19 cellular contexts compared by ENCODE assay signal in the genomic region with DNA sequence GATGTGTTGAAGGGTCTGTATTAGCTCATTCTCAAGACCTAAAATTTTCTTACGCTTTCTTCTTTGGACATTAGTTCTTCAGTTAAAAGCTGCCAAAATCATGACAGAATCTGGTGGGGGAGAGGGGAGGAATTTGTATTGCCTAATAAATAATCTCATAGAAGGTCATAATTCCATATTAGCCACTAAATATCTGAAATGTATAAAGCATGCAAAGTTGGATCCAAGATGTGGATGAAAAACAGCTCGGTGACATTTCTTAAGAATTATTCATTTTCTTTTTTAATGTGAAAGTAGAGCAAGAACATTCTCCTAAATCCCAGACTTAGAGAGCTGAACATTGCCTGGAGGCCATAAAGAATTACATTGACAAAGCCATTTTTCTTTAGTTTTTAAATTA.
A peak's percentile ranks its signal among the peaks of the same experiment; 100 is the strongest.
DNase-seq lines count a peak whose midpoint lies in the region; ATAC-seq and TF ChIP-seq lines count a peak whose summit lies in the region.
"Had no signal": no experiment of that assay in that cellular context is flagged by ENCODE, and none has a peak within 500 bp of the region (broad histone marks: within the 10 kb centered on the region; RNA-seq: fewer than 3 reads in every experiment).

No MANE protein-coding gene starts in this region.

- H3K4me3 Mint-ChIP-seq in neural progenitor cell: no peak overlapping the region

- H3K9me3 ChIP-seq in HUES6 (ENCODE audit: control insufficient read depth, insufficient read depth, low read depth, low read length) (0 out of 2 replicates have a peak, but pooled peaks cover 2% of the 10 kb centered on the region), trophoblast cell (ENCODE audit: insufficient read depth, low read depth, low read length) (no peaks in the 10 kb centered on the region), neural progenitor cell (ENCODE audit: low read depth) (no peaks in the 10 kb centered on the region)
- H3K9me3 ChIP-seq: BE2C, SJSA1 had no signal

- no peaks in the 10 kb centered on the region for H3K27me3 Mint-ChIP-seq in neural progenitor cell (ENCODE audit: insufficient read depth, low read depth)

- no peak overlapping the region for H2BK12ac ChIP-seq in trophoblast cell (ENCODE audit: low read length)

- H3K79me1 ChIP-seq in trophoblast cell (ENCODE audit: low read length): peaks cover 21% of the 10 kb centered on the region

- H2AFZ ChIP-seq in trophoblast cell (ENCODE audit: insufficient read depth, low read length, poor library complexity) (no peak overlapping the region), neural progenitor cell (replicated peaks) (no peak overlapping the region)

- peaks cover 2% of the 10 kb centered on the region for H3K4me1 Mint-ChIP-seq in neural progenitor cell

- DNase-seq in AG10803 (ENCODE audit: low read depth) (peak; percentile 41), iris pigment epithelial cell (ENCODE audit: low read depth) (peak; percentile 6), trophoblast cell (no peak), neural progenitor cell (ENCODE audit: low spot score) (no peak), AG20443 (ENCODE audit: low spot score) (no peak)
- DNase-seq: BE2C, MG63, NCI-H1417, NCI-H1694 treated with DMSO at 0.1 percent for 48 hours, NCI-H2081 treated with DMSO at 0.1 percent for 48 hours, NCI-H2171 treated with DMSO at 0.1 percent for 48 hours, NCI-H446, NCI-H526, OCI-M1 had no signal

- no peak overlapping the region for H2AK5ac ChIP-seq in trophoblast cell (ENCODE audit: low read length)

- ATAC-seq in GM18519 (IDR thresholded peaks at IDR 0.05; ENCODE audit: low FRiP score, unreplicated experiment): no peak
- ATAC-seq: HepG2, K562 had no signal

- H3K36me3 Mint-ChIP-seq in neural progenitor cell: peaks cover 8% of the 10 kb centered on the region

- H3K18ac ChIP-seq in trophoblast cell (ENCODE audit: low read length): no peak overlapping the region

- H3K79me2 ChIP-seq in trophoblast cell (ENCODE audit: control insufficient read depth, insufficient read depth, low read length, poor library complexity) (peaks cover 2% of the 10 kb centered on the region), neural progenitor cell (ENCODE audit: low read depth) (no peaks in the 10 kb centered on the region)

- no peak overlapping the region for H3K4me2 ChIP-seq in trophoblast cell (ENCODE audit: low read length)
- no peak overlapping the region for H3K4me2 ChIP-seq in neural progenitor cell

- whole genome bisulfite sequencing in trophoblast cell (ENCODE audit: extremely low coverage, insufficient coverage, insufficient read length): no CpG with 5 or more reads among the region's 2 CpGs

- no peak overlapping the region for H3K14ac ChIP-seq in trophoblast cell (ENCODE audit: low read length)

- no peak overlapping the region for H3K9ac ChIP-seq in HUES6 (ENCODE audit: low read length)
- no peak overlapping the region for H3K9ac ChIP-seq in trophoblast cell (ENCODE audit: low read length)
- H3K9ac ChIP-seq in neural progenitor cell: no peak overlapping the region

- H3K27me3 ChIP-seq in HUES6 (ENCODE audit: control insufficient read depth, insufficient read depth, low read length): no peaks in the 10 kb centered on the region
- H3K27me3 ChIP-seq in trophoblast cell (ENCODE audit: insufficient read depth, low read length): no peaks in the 10 kb centered on the region
- H3K27me3 ChIP-seq in neural progenitor cell: no peaks in the 10 kb centered on the region
- H3K27me3 ChIP-seq: BE2C, MG63, SJSA1 had no signal

- peaks cover 2% of the 10 kb centered on the region for H3K9me3 Mint-ChIP-seq in neural progenitor cell

- H4K12ac ChIP-seq in trophoblast cell (ENCODE audit: low read depth, low read length): no peak overlapping the region

- no peaks in the 10 kb centered on the region for H4K20me1 ChIP-seq in neural progenitor cell (ENCODE audit: low read depth)

- no peak overlapping the region for H3K4me3 ChIP-seq in AG10803 (ENCODE audit: low read length)
- no peak overlapping the region for H3K4me3 ChIP-seq in HUES6 (ENCODE audit: low read depth, low read length)
- H3K4me3 ChIP-seq in trophoblast cell (ENCODE audit: low read depth, low read length): no peak overlapping the region
- no peak overlapping the region for H3K4me3 ChIP-seq in neural progenitor cell
- H3K4me3 ChIP-seq: K562, MG63, SJSA1 had no signal

- H3F3A ChIP-seq in neural progenitor cell (ENCODE audit: low read depth): no peaks in the 10 kb centered on the region

- H3K36me3 ChIP-seq in HUES6 (ENCODE audit: control insufficient read depth, insufficient read depth, low read length) (no peaks in the 10 kb centered on the region; the same call in 1 of the 2 replicates), trophoblast cell (ENCODE audit: control insufficient read depth in 1 of 2, insufficient read depth in 2 of 2, low read length in 2 of 2) (peaks cover 3 to 17% of the 10 kb centered on the region in 2 experiments), neural progenitor cell (no peaks in the 10 kb centered on the region)
- H3K36me3 ChIP-seq: BE2C, MG63, SJSA1 had no signal

- H3K27ac ChIP-seq in HUES6 (ENCODE audit: low read depth, low read length) (peak overlapping the region; percentile 3; the same call in 1 of the 2 replicates), trophoblast cell (ENCODE audit: low read depth, low read length) (peak overlapping the region; percentile 97), neural progenitor cell (no peak overlapping the region)
- H3K27ac ChIP-seq: SJSA1 had no signal

- H3K27ac Mint-ChIP-seq in neural progenitor cell: no peak overlapping the region

- H4K8ac ChIP-seq in trophoblast cell (ENCODE audit: low read depth, low read length): no peak overlapping the region

- H3K4me1 ChIP-seq in HUES6 (ENCODE audit: control insufficient read depth, insufficient read depth, low read length) (no peaks in the 10 kb centered on the region; the same call in 1 of the 2 replicates), trophoblast cell (ENCODE audit: control insufficient read depth in 1 of 2, insufficient read depth in 2 of 2, low read length in 2 of 2) (peaks cover 7 to 14% of the 10 kb centered on the region in 2 experiments), neural progenitor cell (no peaks in the 10 kb centered on the region)
- H3K4me1 ChIP-seq: BE2C, SJSA1 had no signal

- H3K23ac ChIP-seq in trophoblast cell (ENCODE audit: low read length): no peak overlapping the region

- H2BK5ac ChIP-seq in trophoblast cell (ENCODE audit: low read depth, low read length, poor library complexity): peak overlapping the region; percentile 83

- TF ChIP-seq CTCF in AG10803 (conservative IDR thresholded peaks at IDR 0.05; ENCODE audit: low read length): no peak
- no peak for TF ChIP-seq CTCF in neural progenitor cell (IDR thresholded peaks at IDR 0.05)

- H4K91ac ChIP-seq in trophoblast cell (ENCODE audit: low read depth, low read length): peak overlapping the region; percentile 89

- no peak overlapping the region for H3K4ac ChIP-seq in trophoblast cell (ENCODE audit: low read depth, low read length)

- H2BK120ac ChIP-seq in trophoblast cell (ENCODE audit: insufficient read depth, low read length, poor library complexity): peak overlapping the region; percentile 81

Comparison
In these comparisons a context has a peak if more than half of its experiments do, and no peak if none do; other contexts are left out.
1. DNase-seq: peak in AG10803 (single experiment) and iris pigment epithelial cell (single experiment); none in trophoblast cell (0 of 2), neural progenitor cell (single experiment) and AG20443 (single experiment).